Comparison of ENCODE assay signal across 14 cellular contexts in genomic region chr6:158835616-158836221, GRCh38. TPM values are rescaled to one million over a fixed set of nuclear protein-coding genes. Genes with fewer than 3 reads are reported as not detected.
DNase-seq lines count a peak whose midpoint lies in the region; ATAC-seq and TF ChIP-seq lines count a peak whose summit lies in the region.
"Had no signal": no experiment of that assay in that cellular context is flagged by ENCODE, and none has a peak within 500 bp of the region (broad histone marks: within the 10 kb centered on the region; RNA-seq: fewer than 3 reads in every experiment).

No MANE protein-coding gene starts in this region.

- no peaks in the 10 kb centered on the region for H3K79me2 ChIP-seq in smooth muscle cell (ENCODE audit: low read depth)

- H3K27ac Mint-ChIP-seq in MCF 10A (ENCODE audit: low read depth, unreplicated experiment): no peak overlapping the region

- H3K9ac ChIP-seq in HUES6 (ENCODE audit: low read length) (peak overlapping the region; percentile 21), smooth muscle cell (ENCODE audit: low read depth) (no peak overlapping the region)

- H2AFZ ChIP-seq in smooth muscle cell (ENCODE audit: low read depth): peak overlapping the region; percentile 88

- no peaks in the 10 kb centered on the region for H4K20me1 ChIP-seq in smooth muscle cell (ENCODE audit: low read depth)

- ATAC-seq in left colon: peak; percentile 94
- ATAC-seq: activated naive CD4-positive, alpha-beta T cell treated with anti-CD3 and anti-CD28 coated beads, Interleukin-2, amount 50 U/mL, for 72 hours had no signal

- peaks cover 26% of the 10 kb centered on the region for H3K4me1 ChIP-seq in HUES6 (ENCODE audit: control insufficient read depth, insufficient read depth, low read length)
- H3K4me1 ChIP-seq in smooth muscle cell (ENCODE audit: low read depth): no peaks in the 10 kb centered on the region
- H3K4me1 ChIP-seq: uterus had no signal

- no peaks in the 10 kb centered on the region for H3F3A ChIP-seq in smooth muscle cell (ENCODE audit: low read depth)

- no peaks in the 10 kb centered on the region for H3K9me3 Mint-ChIP-seq in MCF 10A (ENCODE audit: unreplicated experiment)
- H3K9me3 Mint-ChIP-seq: natural killer cell treated with Interleukin-12 subunit alpha and Interleukin-12 subunit beta and Interleukin-15 and Interleukin-18, amount 100 ng/mL, for 72 hours had no signal

- TF ChIP-seq CTCF in smooth muscle cell (IDR thresholded peaks at IDR 0.05; ENCODE audit: borderline replicate concordance, insufficient read depth, poor library complexity, severe bottlenecking) (no peak), MCF 10A (IDR thresholded peaks at IDR 0.05; ENCODE audit: unreplicated experiment) (no peak)

- H3K27ac ChIP-seq in HUES6 (ENCODE audit: low read depth, low read length) (no peak overlapping the region), smooth muscle cell (ENCODE audit: low read depth) (peak overlapping the region; percentile 2)
- H3K27ac ChIP-seq: esophagus muscularis mucosa, uterus, VCaP had no signal

- H3K36me3 Mint-ChIP-seq in MCF 10A (ENCODE audit: insufficient read depth, unreplicated experiment): no peaks in the 10 kb centered on the region
- H3K36me3 Mint-ChIP-seq: natural killer cell treated with Interleukin-12 subunit alpha and Interleukin-12 subunit beta and Interleukin-15 and Interleukin-18, amount 100 ng/mL, for 72 hours had no signal

- peak overlapping the region; percentile 66 for H3K4me2 ChIP-seq in smooth muscle cell

- POLR2A ChIA-PET in MCF 10A (lab: Yijun Ruan, JAX): no interaction called here

- no TSS peak for BruUV-seq in MCF 10A (replicated peaks; lab: Mats Ljungman, UMichigan)

- CTCF ChIA-PET in MCF 10A (lab: Yijun Ruan, JAX): interaction anchor here (0.6 kb wide), 1 partner anchor 95 kb away, joined by 6 read pairs; no protein-coding TSS in a partner anchor

- H3K4me1 Mint-ChIP-seq in MCF 10A (ENCODE audit: insufficient read depth, unreplicated experiment): peaks cover 7% of the 10 kb centered on the region

- 51% methylated on average over 17 of the region's 19 CpGs for WGBS in smooth muscle cell (ENCODE audit: low lambda C conversion rate)

- DNase-seq in astrocyte of the hippocampus (ENCODE audit: low read depth, low spot score) (peak; percentile 70), left colon (peak; percentile 73 to 78), smooth muscle cell (lab: John Stamatoyannopoulos, UW; ENCODE audit: unreplicated experiment) (no peak), NCI-H1694 treated with DMSO at 0.1 percent for 48 hours (lab: John Stamatoyannopoulos, UW) (no peak), MCF 10A (ENCODE audit: unreplicated experiment) (no peak), COR-L47 (lab: John Stamatoyannopoulos, UW) (no peak)
- DNase-seq in activated CD4-positive, alpha-beta T cell treated with anti-CD3 and anti-CD28 coated beads for 48 hours: no peak
- DNase-seq: DMS53, uterus had no signal

- no peak overlapping the region for H3K4me3 Mint-ChIP-seq in MCF 10A (ENCODE audit: unreplicated experiment)
- H3K4me3 Mint-ChIP-seq: natural killer cell treated with Interleukin-12 subunit alpha and Interleukin-12 subunit beta and Interleukin-15 and Interleukin-18, amount 100 ng/mL, for 72 hours had no signal

- H3K27me3 ChIP-seq in HUES6 (ENCODE audit: control insufficient read depth, insufficient read depth, low read length) (no peaks in the 10 kb centered on the region), smooth muscle cell (ENCODE audit: low read depth) (no peaks in the 10 kb centered on the region)
- H3K27me3 ChIP-seq: esophagus muscularis mucosa, uterus had no signal

- H3K9me3 ChIP-seq in HUES6 (ENCODE audit: control insufficient read depth, insufficient read depth, low read depth, low read length): peaks cover 2% of the 10 kb centered on the region; the same call in 1 of the 2 replicates
- H3K9me3 ChIP-seq in smooth muscle cell (replicated peaks; ENCODE audit: low read depth): no peaks in the 10 kb centered on the region
- H3K9me3 ChIP-seq: esophagus muscularis mucosa, uterus had no signal

- H3K4me3 ChIP-seq in HUES6 (ENCODE audit: low read depth, low read length) (peak overlapping the region; percentile 35; the same call in 1 of the 2 replicates), smooth muscle cell (peak overlapping the region; percentile 20)
- H3K4me3 ChIP-seq: esophagus muscularis mucosa, uterus had no signal

- H3K36me3 ChIP-seq in HUES6 (ENCODE audit: control insufficient read depth, insufficient read depth, low read length) (no peaks in the 10 kb centered on the region), smooth muscle cell (ENCODE audit: low read depth) (no peaks in the 10 kb centered on the region)
- H3K36me3 ChIP-seq: esophagus muscularis mucosa, uterus had no signal

- no peaks in the 10 kb centered on the region for H3K27me3 Mint-ChIP-seq in MCF 10A (ENCODE audit: insufficient read depth, unreplicated experiment)

- intact Hi-C loops in left colon (cut with DNase I, micrococcal nuclease): no loop called here
- intact Hi-C loops in MCF 10A (cut with micrococcal nuclease): no loop called here

RNA-seq across cellular contexts. Expression of gene EZR, which starts 16.6 kb away (rescaled TPM):
- total RNA-seq in left colon (100 to 1,000 TPM; 368 to 492 TPM), smooth muscle cell (98.4 and 113 TPM in 2 replicates), MCF 10A (2022) (243 and 296 TPM in 2 replicates)
- 55.0 and 190 TPM in 2 replicates for polyA plus RNA-seq in smooth muscle cell

Comparison
In these comparisons a context has a peak if more than half of its experiments do, and no peak if none do; other contexts are left out.
1. DNase-seq: peak in astrocyte of the hippocampus (single experiment) and left colon (2 of 2); none in smooth muscle cell (single experiment), NCI-H1694 treated with DMSO at 0.1 percent for 48 hours (single experiment), activated CD4-positive, alpha-beta T cell treated with anti-CD3 and anti-CD28 coated beads for 48 hours (single experiment), MCF 10A (single experiment) and COR-L47 (single experiment).